ENCODE assay signal across 18 cellular contexts in genomic region chr1:6870086-6870485, GRCh38.
A peak's percentile ranks its signal among the peaks of the same experiment; 100 is the strongest.
DNase-seq lines count a peak whose midpoint lies in the region; FAIRE-seq and TF ChIP-seq lines count a peak whose summit lies in the region.
"Had no signal": no experiment of that assay in that cellular context is flagged by ENCODE, and none has a peak within 500 bp of the region (broad histone marks: within the 10 kb centered on the region; RNA-seq: fewer than 3 reads in every experiment).

No MANE protein-coding gene starts in this region.

- H3K4me3 Mint-ChIP-seq in brain (peak overlapping the region in 1 of 5 experiments; percentile 73), progenitor cell of endocrine pancreas (ENCODE audit: low read depth) (no peak overlapping the region)
- H3K4me3 Mint-ChIP-seq in activated T-helper 1 cell treated with anti-CD3 and anti-CD28 coated beads, Interleukin-12 subunit alpha, Interleukin-12 subunit beta, Interleukin-2, Interleukin-4 antibody, amounts not matched to agents 30 ng/mL and 10 ng/mL and 1 ng/mL, durations not matched to agents 14 hours and 24 hours and 36 hours = no peak overlapping the region
- H3K4me3 Mint-ChIP-seq: activated naive CD8-positive, alpha-beta T cell treated with anti-CD3 and anti-CD28 coated beads for 36 hours; activated T-cell treated with anti-CD3 and anti-CD28 coated beads, Interleukin-2, amount 50 U/mL, for 4 hours; B cell had no signal

- no peaks in the 10 kb centered on the region; the same call in 1 of the 2 replicates for H3K9me2 ChIP-seq in GM23248 (ENCODE audit: insufficient read depth)

- H3K9ac ChIP-seq in GM23248 = no peak overlapping the region

- H3K36me3 Mint-ChIP-seq in brain (peaks cover 1% of the 10 kb centered on the region), progenitor cell of endocrine pancreas (ENCODE audit: insufficient read depth) (no peaks in the 10 kb centered on the region)
- peaks cover 6% of the 10 kb centered on the region for H3K36me3 Mint-ChIP-seq in activated T-helper 1 cell treated with anti-CD3 and anti-CD28 coated beads, Interleukin-12 subunit alpha, Interleukin-12 subunit beta, Interleukin-2, Interleukin-4 antibody, amounts not matched to agents 30 ng/mL and 10 ng/mL and 1 ng/mL, durations not matched to agents 14 hours and 24 hours and 36 hours (ENCODE audit: low read depth)

- H3F3A ChIP-seq in GM23248 (ENCODE audit: insufficient read depth) = 0 out of 2 replicates have a peak, but pooled peaks cover 9% of the 10 kb centered on the region

- H3K9me3 Mint-ChIP-seq in brain (no peaks in the 10 kb centered on the region), progenitor cell of endocrine pancreas (ENCODE audit: low read depth) (no peaks in the 10 kb centered on the region)
- no peaks in the 10 kb centered on the region for H3K9me3 Mint-ChIP-seq in activated T-helper 1 cell treated with anti-CD3 and anti-CD28 coated beads, Interleukin-12 subunit alpha, Interleukin-12 subunit beta, Interleukin-2, Interleukin-4 antibody, amounts not matched to agents 30 ng/mL and 10 ng/mL and 1 ng/mL, durations not matched to agents 14 hours and 24 hours and 36 hours
- H3K9me3 Mint-ChIP-seq: activated naive CD8-positive, alpha-beta T cell treated with anti-CD3 and anti-CD28 coated beads for 36 hours; activated T-cell treated with anti-CD3 and anti-CD28 coated beads, Interleukin-2, amount 50 U/mL, for 4 hours had no signal

- H3K4me1 Mint-ChIP-seq in brain (peaks cover 82% of the 10 kb centered on the region), progenitor cell of endocrine pancreas (ENCODE audit: low read depth) (peaks cover 19% of the 10 kb centered on the region)
- H3K4me1 Mint-ChIP-seq in activated T-helper 1 cell treated with anti-CD3 and anti-CD28 coated beads, Interleukin-12 subunit alpha, Interleukin-12 subunit beta, Interleukin-2, Interleukin-4 antibody, amounts not matched to agents 30 ng/mL and 10 ng/mL and 1 ng/mL, durations not matched to agents 14 hours and 24 hours and 36 hours (ENCODE audit: low read depth) = peaks cover 27% of the 10 kb centered on the region

- no peak for FAIRE-seq in GM19239 (lab: Jason Lieb, UNC)
- FAIRE-seq: TTC549 had no signal

- DNase-seq in GM23248 = peak; percentile 46
- DNase-seq in foreskin fibroblast = peak; percentile 13 to 47
- DNase-seq in progenitor cell of endocrine pancreas (ENCODE audit: low spot score, unreplicated experiment) = no peak
- DNase-seq in GM19239 (ENCODE audit: insufficient read length, low spot score) = no peak
- no peak for DNase-seq in BE2C
- DNase-seq in activated T-helper 1 cell treated with anti-CD3 and anti-CD28 coated beads, Interleukin-12 subunit alpha, Interleukin-12 subunit beta, Interleukin-2, Interleukin-4 antibody, amounts not matched to agents 30 ng/mL and 10 ng/mL and 1 ng/mL, durations not matched to agents 14 hours and 24 hours and 36 hours (ENCODE audit: low spot score) = no peak
- no peak for DNase-seq in UCSD-AML1 (lab: John Stamatoyannopoulos, UW; ENCODE audit: unreplicated experiment)
- DNase-seq: activated CD4-positive, alpha-beta T cell treated with anti-CD3 and anti-CD28 coated beads, Interleukin-2, amount 50 U/mL, for 48 hours; activated naive CD8-positive, alpha-beta T cell treated with anti-CD3 and anti-CD28 coated beads for 36 hours; activated T-cell treated with anti-CD3 and anti-CD28 coated beads, Interleukin-2, amount 50 U/mL, for 4 hours; heart right ventricle; NCI-H187; NCI-H446; SIG-M5 had no signal

- no peak overlapping the region for H2AFZ ChIP-seq in GM23248

- WGBS in GM23248 (ENCODE audit: low coverage in 1 of 2, low lambda C conversion rate in 2 of 2, missing lambda C conversion rate in 2 of 2), 2 experiments = 35 to 37% methylated on average over 6 of the region's 6 CpGs

- in situ Hi-C loops in GM23248 (cut with MboI) = no loop called here

- H3K4me3 ChIP-seq in GM23248 (no peak overlapping the region), foreskin fibroblast (ENCODE audit: low read depth in 1 of 2, low read length in 2 of 2) (peak overlapping the region in 1 of 2 donors; percentile 21), BE2C (ENCODE audit: low read depth, low read length) (no peak overlapping the region)
- H3K4me3 ChIP-seq: heart right ventricle, skin epidermis had no signal

- intact Hi-C loops in activated T-helper 1 cell treated with anti-CD3 and anti-CD28 coated beads, Interleukin-12 subunit alpha, Interleukin-12 subunit beta, Interleukin-2, Interleukin-4 antibody, amounts not matched to agents 30 ng/mL and 10 ng/mL and 1 ng/mL, durations not matched to agents 14 hours and 24 hours and 36 hours (cut with micrococcal nuclease) = no loop called here

- H3K27ac ChIP-seq in GM23248 = peak overlapping the region; percentile 24
- H3K27ac ChIP-seq: heart right ventricle had no signal

- H3K27ac Mint-ChIP-seq in brain (peak overlapping the region in 4 of 5 experiments; percentile 10 to 95 (median 60)), progenitor cell of endocrine pancreas (peak overlapping the region; percentile 41)
- H3K27ac Mint-ChIP-seq in activated T-helper 1 cell treated with anti-CD3 and anti-CD28 coated beads, Interleukin-12 subunit alpha, Interleukin-12 subunit beta, Interleukin-2, Interleukin-4 antibody, amounts not matched to agents 30 ng/mL and 10 ng/mL and 1 ng/mL, durations not matched to agents 14 hours and 24 hours and 36 hours = no peak overlapping the region
- H3K27ac Mint-ChIP-seq: activated naive CD8-positive, alpha-beta T cell treated with anti-CD3 and anti-CD28 coated beads for 36 hours; B cell had no signal

- H3K27me3 ChIP-seq in GM23248 (replicated peaks; ENCODE audit: insufficient read depth) (no peaks in the 10 kb centered on the region), BE2C (no peaks in the 10 kb centered on the region)
- H3K27me3 ChIP-seq: heart right ventricle had no signal

- H3K4me2 ChIP-seq in GM23248 (ENCODE audit: unreplicated experiment) = peak overlapping the region; percentile 57

- no peaks in the 10 kb centered on the region for H4K20me1 ChIP-seq in GM23248 (ENCODE audit: insufficient read depth)

- no peaks in the 10 kb centered on the region for H3K36me3 ChIP-seq in GM23248 (ENCODE audit: low read depth)
- no peaks in the 10 kb centered on the region for H3K36me3 ChIP-seq in BE2C

- H3K9me3 ChIP-seq in GM23248 (ENCODE audit: low read depth) = no peaks in the 10 kb centered on the region
- H3K9me3 ChIP-seq in BE2C = no peaks in the 10 kb centered on the region
- H3K9me3 ChIP-seq: heart right ventricle had no signal

- H3K27me3 Mint-ChIP-seq in brain (peaks cover 2% of the 10 kb centered on the region), progenitor cell of endocrine pancreas (no peaks in the 10 kb centered on the region)
- no peaks in the 10 kb centered on the region for H3K27me3 Mint-ChIP-seq in activated T-helper 1 cell treated with anti-CD3 and anti-CD28 coated beads, Interleukin-12 subunit alpha, Interleukin-12 subunit beta, Interleukin-2, Interleukin-4 antibody, amounts not matched to agents 30 ng/mL and 10 ng/mL and 1 ng/mL, durations not matched to agents 14 hours and 24 hours and 36 hours (ENCODE audit: insufficient read depth)
- H3K27me3 Mint-ChIP-seq: activated naive CD8-positive, alpha-beta T cell treated with anti-CD3 and anti-CD28 coated beads for 36 hours; B cell had no signal

- H3K4me1 ChIP-seq in GM23248 (ENCODE audit: insufficient read depth) (peaks cover 21% of the 10 kb centered on the region), BE2C (no peaks in the 10 kb centered on the region)

- TF ChIP-seq CTCF in brain (conservative IDR thresholded peaks at IDR 0.05) (no peak), foreskin fibroblast (IDR thresholded peaks at IDR 0.05; ENCODE audit: low read depth, low read length) (no peak), progenitor cell of endocrine pancreas (IDR thresholded peaks at IDR 0.05; ENCODE audit: unreplicated experiment) (no peak), BE2C (IDR thresholded peaks at IDR 0.05; ENCODE audit: low read depth, low read length) (no peak)

- H3K79me2 ChIP-seq in GM23248 (ENCODE audit: insufficient read depth) = peaks cover 65% of the 10 kb centered on the region

Comparison
In these comparisons a context has a peak if more than half of its experiments do, and no peak if none do; other contexts are left out.
1. DNase-seq: peak in GM23248 (single experiment) and foreskin fibroblast (2 of 2); none in progenitor cell of endocrine pancreas (single experiment), GM19239 (single experiment), BE2C (single experiment), activated T-helper 1 cell treated with anti-CD3 and anti-CD28 coated beads, Interleukin-12 subunit alpha, Interleukin-12 subunit beta, Interleukin-2, Interleukin-4 antibody, amounts not matched to agents 30 ng/mL and 10 ng/mL and 1 ng/mL, durations not matched to agents 14 hours and 24 hours and 36 hours (single experiment) and UCSD-AML1 (single experiment).